Comparison of ENCODE assay signal across 15 cellular contexts in genomic region chr21:38351176-38351959, GRCh38.
DNase-seq lines count a peak whose midpoint lies in the region; ATAC-seq and TF ChIP-seq lines count a peak whose summit lies in the region.
"Had no signal": no experiment of that assay in that cellular context is flagged by ENCODE, and none has a peak within 500 bp of the region (broad histone marks: within the 10 kb centered on the region; RNA-seq: fewer than 3 reads in every experiment).

No MANE protein-coding gene starts in this region.

- TF ChIP-seq CTCF in ascending aorta (IDR thresholded peaks at IDR 0.05) (no peak), left lung (IDR thresholded peaks at IDR 0.05) (no peak), tibial artery (IDR thresholded peaks at IDR 0.05) (no peak)

- no peaks in the 10 kb centered on the region for H3K36me3 ChIP-seq in ascending aorta
- no peaks in the 10 kb centered on the region for H3K36me3 ChIP-seq in left lung
- no peaks in the 10 kb centered on the region for H3K36me3 ChIP-seq in tibial artery
- H3K36me3 ChIP-seq: transverse colon had no signal

- H3K9me3 Mint-ChIP-seq in activated naive CD4-positive, alpha-beta T cell treated with anti-CD3 and anti-CD28 coated beads for 36 hours: no peaks in the 10 kb centered on the region
- H3K9me3 Mint-ChIP-seq: mesothelial cell of epicardium had no signal

- H3K27me3 Mint-ChIP-seq in activated naive CD4-positive, alpha-beta T cell treated with anti-CD3 and anti-CD28 coated beads for 36 hours (ENCODE audit: low read depth): no peaks in the 10 kb centered on the region

- CTCF ChIA-PET in activated naive CD4-positive, alpha-beta T cell treated with anti-CD3 and anti-CD28 coated beads for 36 hours (lab: Charles Lee): interaction anchor here (0.6 to 8.5 kb wide), 28 partner anchors 8 to 839 kb away, joined by 3 to 134 read pairs (median 6); no protein-coding TSS in a partner anchor

- H3K27ac ChIP-seq in ascending aorta (peak overlapping the region; percentile 90 to 91), left lung (peak overlapping the region; percentile 59 to 86), tibial artery (peak overlapping the region; percentile 68 to 71)
- H3K27ac ChIP-seq: transverse colon had no signal

- no peaks in the 10 kb centered on the region for H3K27me3 ChIP-seq in ascending aorta
- no peaks in the 10 kb centered on the region for H3K27me3 ChIP-seq in left lung
- H3K27me3 ChIP-seq in tibial artery: no peaks in the 10 kb centered on the region

- H3K4me1 Mint-ChIP-seq in activated naive CD4-positive, alpha-beta T cell treated with anti-CD3 and anti-CD28 coated beads for 36 hours (ENCODE audit: low read depth): peaks cover 44% of the 10 kb centered on the region

- no peaks in the 10 kb centered on the region for H3K36me3 Mint-ChIP-seq in activated naive CD4-positive, alpha-beta T cell treated with anti-CD3 and anti-CD28 coated beads for 36 hours (ENCODE audit: low read depth)
- H3K36me3 Mint-ChIP-seq: mesothelial cell of epicardium had no signal

- H3K4me3 Mint-ChIP-seq in activated naive CD4-positive, alpha-beta T cell treated with anti-CD3 and anti-CD28 coated beads for 36 hours: no peak overlapping the region
- H3K4me3 Mint-ChIP-seq: mesothelial cell of epicardium had no signal

- DNase-seq in activated naive CD4-positive, alpha-beta T cell treated with anti-CD3 and anti-CD28 coated beads for 36 hours: no peak
- DNase-seq in activated naive CD4-positive, alpha-beta T cell treated with Interleukin-2 at 50 U/mL for 16 hours: no peak
- DNase-seq in ascending aorta (ENCODE audit: low spot score in 2 of 2): no peak
- DNase-seq in left lung: no peak
- no peak for DNase-seq in tibial artery
- DNase-seq in stimulated activated CD4-positive, alpha-beta T cell treated with anti-CD3 and anti-CD28 coated beads, Interleukin-4, amount 100 ng/mL, for 4 hours: no peak
- DNase-seq in hypothalamus (lab: John Stamatoyannopoulos, UW): no peak
- DNase-seq: activated CD8-positive, alpha-beta memory T cell treated with anti-CD3 and anti-CD28 coated beads for 24 hours; DMS53; effector memory CD4-positive, alpha-beta T cell; NCI-H187 treated with DMSO at 0.1 percent for 48 hours; transverse colon had no signal

- H3K27ac Mint-ChIP-seq in activated naive CD4-positive, alpha-beta T cell treated with anti-CD3 and anti-CD28 coated beads for 36 hours: peak overlapping the region; percentile 50
- H3K27ac Mint-ChIP-seq: mesothelial cell of epicardium had no signal

- intact Hi-C loops in activated naive CD4-positive, alpha-beta T cell treated with anti-CD3 and anti-CD28 coated beads for 36 hours (cut with micrococcal nuclease): no loop called here
- intact Hi-C loops in ascending aorta (cut with DNase I): no loop called here
- intact Hi-C loops in left lung (cut with DNase I): loop anchor here in 1 of 2 donors (5.0 kb wide), 1 partner anchor 129 kb away; no protein-coding TSS in a partner anchor
- intact Hi-C loops in tibial artery (cut with DNase I; ENCODE audit: low total_unique reads): loop anchor here (5.0 kb wide), 1 partner anchor 639 kb away; no protein-coding TSS in a partner anchor

- ATAC-seq in left lung: no peak
- ATAC-seq in HG03457 (IDR thresholded peaks at IDR 0.05; ENCODE audit: unreplicated experiment): no peak
- ATAC-seq: sciatic nerve had no signal

- H3K4me3 ChIP-seq in ascending aorta: no peak overlapping the region
- H3K4me3 ChIP-seq in left lung: no peak overlapping the region
- no peak overlapping the region for H3K4me3 ChIP-seq in tibial artery
- H3K4me3 ChIP-seq: transverse colon had no signal

- H3K9me3 ChIP-seq in ascending aorta: no peaks in the 10 kb centered on the region
- H3K9me3 ChIP-seq in left lung: no peaks in the 10 kb centered on the region
- H3K9me3 ChIP-seq in tibial artery: no peaks in the 10 kb centered on the region
- H3K9me3 ChIP-seq: transverse colon had no signal

- H3K4me1 ChIP-seq in ascending aorta: peaks cover 8 to 37% of the 10 kb centered on the region in 2 donors
- peaks cover 20 to 46% of the 10 kb centered on the region in 2 donors for H3K4me1 ChIP-seq in left lung
- peaks cover 0 to 57% (median 26%) of the 10 kb centered on the region in 4 donors for H3K4me1 ChIP-seq in tibial artery
